Comparison of ENCODE assay signal across 10 cellular contexts in the genomic region with DNA sequence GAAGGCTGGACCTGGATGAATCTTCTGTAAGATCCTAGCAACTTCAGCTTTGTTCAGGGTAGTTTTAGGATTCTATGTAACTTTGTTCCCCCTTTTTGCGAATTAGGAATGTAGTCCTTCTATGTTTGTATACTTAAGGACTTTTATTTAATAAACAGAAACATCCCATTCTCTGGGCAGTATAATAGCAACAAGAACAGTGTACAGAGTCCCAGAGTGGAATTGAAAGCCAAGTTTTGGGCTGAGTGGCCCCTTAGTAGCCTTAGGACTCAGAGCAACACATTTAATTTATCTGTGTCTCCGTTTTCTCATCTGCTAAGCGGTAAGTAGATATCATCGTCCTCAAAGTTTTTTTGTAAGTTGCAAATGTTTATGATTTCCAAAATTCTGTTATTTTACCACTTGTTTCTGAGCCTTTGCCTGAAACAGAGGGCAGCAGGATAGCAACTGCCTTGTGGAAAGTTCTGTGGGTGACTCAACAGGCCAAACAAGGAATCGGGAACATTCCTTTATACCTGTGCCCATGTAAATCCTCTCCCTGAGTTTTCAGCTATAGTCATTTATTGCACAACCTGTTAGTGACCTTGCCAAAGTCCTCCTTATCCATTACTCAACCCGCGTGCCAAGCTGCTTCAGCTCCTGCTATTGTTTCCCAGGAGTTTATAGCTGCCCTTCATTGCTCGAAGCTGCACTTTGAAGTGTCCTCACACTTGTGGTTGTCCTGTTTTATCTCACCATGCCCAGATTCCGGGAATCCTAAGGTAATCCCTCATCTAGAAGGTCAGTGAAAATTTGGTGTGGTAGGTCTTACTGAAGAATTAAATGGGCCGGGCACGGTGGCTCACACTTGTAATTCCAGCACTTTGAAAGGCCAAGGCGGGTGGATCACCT.
DNase-seq lines count a peak whose midpoint lies in the region; ATAC-seq and TF ChIP-seq lines count a peak whose summit lies in the region.
"Had no signal": no experiment of that assay in that cellular context is flagged by ENCODE, and none has a peak within 500 bp of the region (broad histone marks: within the 10 kb centered on the region; RNA-seq: fewer than 3 reads in every experiment).

No MANE protein-coding gene starts in this region.

- peak in 2 of 3 donors; percentile 46 to 53 for TF ChIP-seq POLR2A in body of pancreas (IDR thresholded peaks at IDR 0.05)

- intact Hi-C loops in body of pancreas (cut with DNase I), result no loop called here
- intact Hi-C loops in upper lobe of right lung (cut with DNase I), result no loop called here

- H3K36me3 ChIP-seq in body of pancreas (replicated peaks in 1 of 2; ENCODE audit: insufficient read depth in 1 of 2, low read depth in 2 of 2) (no peaks in the 10 kb centered on the region), upper lobe of right lung (no peaks in the 10 kb centered on the region)

- no peaks in the 10 kb centered on the region for H3K27me3 ChIP-seq in body of pancreas
- H3K27me3 ChIP-seq in upper lobe of right lung, result no peaks in the 10 kb centered on the region

- H3K27ac ChIP-seq in body of pancreas (peak overlapping the region; percentile 70 to 92 (median 90)), upper lobe of right lung (peak overlapping the region; percentile 78)

- DNase-seq in LNCaP clone FGC (ENCODE audit: low read depth) (peak; percentile 34), body of pancreas (peak; percentile 84 to 94 (median 90)), left lobe of liver (ENCODE audit: low spot score) (peak; percentile 82), upper lobe of right lung (peak; percentile 72), pons (ENCODE audit: low spot score) (no peak), foreskin melanocyte (no peak)
- DNase-seq in activated CD4-positive, alpha-beta T cell treated with anti-CD3 and anti-CD28 coated beads, Interleukin-2, amount 50 U/mL, for 48 hours, result no peak
- DNase-seq: activated CD4-positive, alpha-beta T cell treated with anti-CD3 and anti-CD28 coated beads for 48 hours; KG1; stimulated activated CD4-positive, alpha-beta T cell treated with anti-CD3 and anti-CD28 coated beads, Interleukin-2, amount 100 ng/mL, for 48 hours had no signal

- WGBS in body of pancreas, 2 donors, result 35 to 36% methylated on average over 12 of the region's 12 CpGs

- no peak overlapping the region for H3K4me3 ChIP-seq in LNCaP clone FGC (ENCODE audit: low read depth, low read length)
- no peak overlapping the region for H3K4me3 ChIP-seq in body of pancreas
- H3K4me3 ChIP-seq in upper lobe of right lung, result no peak overlapping the region

- TF ChIP-seq CTCF in LNCaP clone FGC (IDR thresholded peaks at IDR 0.05; ENCODE audit: control insufficient read depth, extremely low read depth, insufficient read depth), result no peak
- TF ChIP-seq CTCF in body of pancreas (IDR thresholded peaks at IDR 0.05), result no peak
- no peak for TF ChIP-seq CTCF in upper lobe of right lung (IDR thresholded peaks at IDR 0.05)

- ATAC-seq in body of pancreas (peak; percentile 99), left lobe of liver (peak; percentile 93), upper lobe of right lung (peak; percentile 87)

- H3K4me1 ChIP-seq in body of pancreas, result peaks cover 50% of the 10 kb centered on the region
- H3K4me1 ChIP-seq in upper lobe of right lung, result peaks cover 8% of the 10 kb centered on the region

- H3K9me3 ChIP-seq in body of pancreas (peaks cover 0 to 5% (median 0%) of the 10 kb centered on the region in 3 donors), upper lobe of right lung (no peaks in the 10 kb centered on the region)

Comparison
In these comparisons a context has a peak if more than half of its experiments do, and no peak if none do; other contexts are left out.
1. DNase-seq: peak in LNCaP clone FGC (single experiment), body of pancreas (4 of 4), left lobe of liver (single experiment) and upper lobe of right lung (single experiment); none in pons (single experiment), activated CD4-positive, alpha-beta T cell treated with anti-CD3 and anti-CD28 coated beads, Interleukin-2, amount 50 U/mL, for 48 hours (0 of 2) and foreskin melanocyte (single experiment).
2. Peak in every context shown above with its lines, with median percentiles within 50 percentile points of each other: ATAC-seq.